ENCODE assay signal across 7 cellular contexts in the genomic region with DNA sequence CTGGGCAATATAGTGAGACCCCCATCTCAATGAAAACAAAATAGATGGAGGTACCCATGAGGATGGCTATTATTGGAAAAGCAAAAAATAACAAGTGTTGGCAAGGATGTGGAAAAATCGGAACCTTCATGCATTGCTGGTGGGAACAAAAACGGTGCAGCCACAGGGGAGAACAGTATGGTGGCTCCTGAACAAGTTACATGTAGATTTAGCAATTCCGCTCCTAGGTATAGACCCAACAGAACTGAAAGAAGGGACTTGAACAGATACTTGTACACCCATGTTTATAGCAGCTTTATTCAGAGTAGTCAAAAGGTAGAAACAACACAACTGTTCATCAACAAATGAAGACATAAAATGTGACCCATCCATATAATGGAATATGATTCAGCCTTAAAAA. TPM values are rescaled to one million over a fixed set of nuclear protein-coding genes. Genes with fewer than 3 reads are reported as not detected.
"Had no signal": no experiment of that assay in that cellular context is flagged by ENCODE, and none has a peak within 500 bp of the region (broad histone marks: within the 10 kb centered on the region; RNA-seq: fewer than 3 reads in every experiment).

No MANE protein-coding gene starts in this region.

- ATAC-seq: GM23338 had no signal

- H3K27ac Mint-ChIP-seq: GM23338, H9, HFFc6 had no signal

- H3K4me3 ChIP-seq: GM23338 had no signal

- DNase-seq: H9, HCEC 1CT, HFFc6, IMR-90, KBM-7 had no signal

- H3K4me3 Mint-ChIP-seq: GM23338, H9, HFFc6 had no signal

RNA-seq across cellular contexts. Expression of gene NTNG2, which starts 43.0 kb away (rescaled TPM):
- total RNA-seq: HT-29 had no signal
